Comparison of ENCODE assay signal across 13 cellular contexts in the genomic region with DNA sequence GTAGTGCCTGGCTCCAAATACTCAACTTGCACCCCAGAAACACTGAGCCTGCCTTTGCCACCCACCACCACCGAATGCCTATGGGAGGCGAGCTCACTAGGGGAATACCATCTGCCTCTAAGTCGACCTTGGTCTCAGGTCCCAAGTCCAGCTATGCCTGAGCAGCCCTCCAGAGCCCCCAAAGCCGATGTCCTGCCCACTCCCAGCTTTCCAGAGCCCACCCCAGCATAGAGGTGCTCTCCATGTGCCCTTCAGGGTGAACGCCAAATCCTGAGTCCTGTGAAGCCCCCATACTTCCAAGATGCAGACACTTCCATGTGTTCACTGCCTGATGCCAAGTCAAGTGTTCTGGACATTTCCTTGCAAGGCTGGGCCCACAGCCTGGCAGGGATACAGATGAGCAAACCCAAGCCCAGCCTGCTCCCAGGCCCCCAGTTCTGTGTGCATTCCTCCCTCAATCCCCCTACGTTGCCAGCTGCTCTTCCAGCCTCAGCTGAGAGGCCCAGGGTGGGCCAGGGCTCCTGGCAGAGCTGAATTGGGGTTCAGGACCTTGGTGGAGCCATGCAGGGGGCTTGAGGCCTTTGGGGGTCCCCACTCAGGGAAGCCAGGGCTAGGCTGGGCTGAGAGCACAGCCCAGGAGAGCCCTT. TPM values are rescaled to one million over a fixed set of nuclear protein-coding genes. Genes with fewer than 3 reads are reported as not detected.
DNase-seq lines count a peak whose midpoint lies in the region; ATAC-seq and TF ChIP-seq lines count a peak whose summit lies in the region.
"Had no signal": no experiment of that assay in that cellular context is flagged by ENCODE, and none has a peak within 500 bp of the region (broad histone marks: within the 10 kb centered on the region; RNA-seq: fewer than 3 reads in every experiment).

No MANE protein-coding gene starts in this region.

- H3K4me1 ChIP-seq in right atrium auricular region, result peaks cover 0 to 37% of the 10 kb centered on the region in 2 donors
- H3K4me1 ChIP-seq in mucosa of descending colon (ENCODE audit: low read depth), result peaks cover 27% of the 10 kb centered on the region
- H3K4me1 ChIP-seq in transverse colon, result peaks cover 19 to 38% (median 33%) of the 10 kb centered on the region in 4 donors

- no peaks in the 10 kb centered on the region for H3K9me3 Mint-ChIP-seq in activated T-helper 2 cell treated with anti-CD3 and anti-CD28 coated beads, Interferon-gamma antibody, Interleukin-2, Interleukin-4, amounts not matched to agents 10 μg/mL and 5 μg/mL and 100 μg/mL, durations not matched to agents 14 hours and 24 hours and 36 hours

- peak overlapping the region; percentile 77 for H3K27ac Mint-ChIP-seq in activated T-helper 2 cell treated with anti-CD3 and anti-CD28 coated beads, Interferon-gamma antibody, Interleukin-2, Interleukin-4, amounts not matched to agents 10 μg/mL and 5 μg/mL and 100 μg/mL, durations not matched to agents 14 hours and 24 hours and 36 hours

- DNase-seq in right atrium auricular region (ENCODE audit: low spot score) (no peak), left ventricle myocardium superior (no peak), mucosa of descending colon (peak in 2 of 3 donors; percentile 19 to 41), transverse colon (no peak), NCI-H1694 treated with DMSO at 0.1 percent for 48 hours (lab: John Stamatoyannopoulos, UW) (no peak), SIG-M5 (lab: John Stamatoyannopoulos, UW) (no peak), NCI-H345 (lab: John Stamatoyannopoulos, UW) (no peak)
- no peak for DNase-seq in activated T-helper 2 cell treated with anti-CD3 and anti-CD28 coated beads, Interferon-gamma antibody, Interleukin-2, Interleukin-4, amounts not matched to agents 10 μg/mL and 5 μg/mL and 100 μg/mL, durations not matched to agents 14 hours and 24 hours and 36 hours (ENCODE audit: low spot score)
- DNase-seq: GM23248, WERI-Rb-1 had no signal

- H3K4me3 Mint-ChIP-seq in activated T-helper 2 cell treated with anti-CD3 and anti-CD28 coated beads, Interferon-gamma antibody, Interleukin-2, Interleukin-4, amounts not matched to agents 10 μg/mL and 5 μg/mL and 100 μg/mL, durations not matched to agents 14 hours and 24 hours and 36 hours (ENCODE audit: low read depth), result peak overlapping the region; percentile 84

- H3K4me1 Mint-ChIP-seq in activated T-helper 2 cell treated with anti-CD3 and anti-CD28 coated beads, Interferon-gamma antibody, Interleukin-2, Interleukin-4, amounts not matched to agents 10 μg/mL and 5 μg/mL and 100 μg/mL, durations not matched to agents 14 hours and 24 hours and 36 hours (ENCODE audit: low read depth), result peaks cover 23% of the 10 kb centered on the region

- H3K36me3 ChIP-seq in right atrium auricular region, result no peaks in the 10 kb centered on the region
- no peaks in the 10 kb centered on the region for H3K36me3 ChIP-seq in mucosa of descending colon (ENCODE audit: low read depth)
- no peaks in the 10 kb centered on the region for H3K36me3 ChIP-seq in transverse colon
- H3K36me3 ChIP-seq: gastroesophageal sphincter, ovary, WERI-Rb-1 had no signal

- H3K27me3 ChIP-seq in right atrium auricular region (no peaks in the 10 kb centered on the region), transverse colon (no peaks in the 10 kb centered on the region)
- H3K27me3 ChIP-seq: dorsolateral prefrontal cortex, gastroesophageal sphincter, ovary had no signal

- H3K9me3 ChIP-seq in right atrium auricular region, result no peaks in the 10 kb centered on the region
- H3K9me3 ChIP-seq in mucosa of descending colon, result no peaks in the 10 kb centered on the region
- H3K9me3 ChIP-seq in transverse colon, result no peaks in the 10 kb centered on the region
- H3K9me3 ChIP-seq: gastroesophageal sphincter, ovary had no signal

- no peak for TF ChIP-seq POLR2A in transverse colon (IDR thresholded peaks at IDR 0.05)

- no peak for ATAC-seq in left ventricle myocardium superior
- no peak for ATAC-seq in mucosa of descending colon
- ATAC-seq: gastroesophageal sphincter had no signal

- intact Hi-C loops in left ventricle myocardium superior (cut with micrococcal nuclease), result no loop called here
- intact Hi-C loops in activated T-helper 2 cell treated with anti-CD3 and anti-CD28 coated beads, Interferon-gamma antibody, Interleukin-2, Interleukin-4, amounts not matched to agents 10 μg/mL and 5 μg/mL and 100 μg/mL, durations not matched to agents 14 hours and 24 hours and 36 hours (cut with micrococcal nuclease), result loop anchor here (10.0 kb wide), 1 partner anchor 181 kb away; the partner anchor contains the start of genes NDUFS8 and TCIRG1
- intact Hi-C loops in mucosa of descending colon (cut with DNase I, micrococcal nuclease), result no loop called here
- intact Hi-C loops in transverse colon (cut with DNase I; ENCODE audit: low total_unique reads), result no loop called here

- 71% methylated on average over 6 of the region's 6 CpGs; no CpG with 5 or more reads in 1 of the 2 donors for WGBS in transverse colon (ENCODE audit: low coverage in 1 of 2), 2 donors

- TF ChIP-seq CTCF in right atrium auricular region (IDR thresholded peaks at IDR 0.05), result no peak
- no peak for TF ChIP-seq CTCF in mucosa of descending colon (IDR thresholded peaks at IDR 0.05)
- no peak for TF ChIP-seq CTCF in transverse colon (IDR thresholded peaks at IDR 0.05)

- peaks cover 20% of the 10 kb centered on the region for H3K27me3 Mint-ChIP-seq in activated T-helper 2 cell treated with anti-CD3 and anti-CD28 coated beads, Interferon-gamma antibody, Interleukin-2, Interleukin-4, amounts not matched to agents 10 μg/mL and 5 μg/mL and 100 μg/mL, durations not matched to agents 14 hours and 24 hours and 36 hours (ENCODE audit: low read depth)

- in situ Hi-C loops in transverse colon (cut with MboI; ENCODE audit: low pct_ligation_motif_present in 1 of 4, low pct_unique_long_range_greater_than_20kb in 1 of 4, low sequenced_read_pairs in 3 of 4), result no loop called here

- no peak for TF ChIP-seq EP300 in transverse colon (IDR thresholded peaks at IDR 0.05; ENCODE audit: low read depth)

- H3K27ac ChIP-seq in right atrium auricular region (peak overlapping the region; percentile 61 to 62), transverse colon (peak overlapping the region; percentile 31 to 83 (median 74))
- H3K27ac ChIP-seq: gastroesophageal sphincter, GM23248, ovary, WERI-Rb-1 had no signal

- H3K36me3 Mint-ChIP-seq in activated T-helper 2 cell treated with anti-CD3 and anti-CD28 coated beads, Interferon-gamma antibody, Interleukin-2, Interleukin-4, amounts not matched to agents 10 μg/mL and 5 μg/mL and 100 μg/mL, durations not matched to agents 14 hours and 24 hours and 36 hours (ENCODE audit: low read depth), result no peaks in the 10 kb centered on the region

- H3K4me3 ChIP-seq in right atrium auricular region (no peak overlapping the region), mucosa of descending colon (no peak overlapping the region), transverse colon (no peak overlapping the region)
- H3K4me3 ChIP-seq: gastroesophageal sphincter, GM23248, ovary had no signal

RNA-seq across cellular contexts. Expression of gene KMT5B, which starts 2.6 kb away (rescaled TPM):
- 10 to 100 TPM; 20.2 to 20.5 TPM for total RNA-seq in right atrium auricular region
- 30.4 TPM for total RNA-seq in left ventricle myocardium superior
- total RNA-seq in activated T-helper 2 cell treated with anti-CD3 and anti-CD28 coated beads, Interferon-gamma antibody, Interleukin-2, Interleukin-4, amounts not matched to agents 10 μg/mL and 5 μg/mL and 100 μg/mL, durations not matched to agents 14 hours and 24 hours and 36 hours, result 31.5 and 34.0 TPM in 2 replicates
- 10 to 100 TPM; 56.4 to 71.3 (median 65.1) TPM for total RNA-seq in mucosa of descending colon
- 10 to 100 TPM; 33.4 to 71.4 (median 63.8) TPM for total RNA-seq in transverse colon

RNA-seq across cellular contexts. Expression of gene C11orf24, which starts 56.1 kb away (rescaled TPM):
- total RNA-seq in right atrium auricular region (10 to 100 TPM; 20.4 to 21.3 TPM), left ventricle myocardium superior (23.9 TPM), mucosa of descending colon (10 to 100 TPM; 51.8 to 83.2 (median 53.2) TPM), transverse colon (100 to 1,000 TPM in 1 of 4 donors, 10 to 100 TPM in 3; 31.4 to 130 (median 56.6) TPM)
- 32.7 and 34.2 TPM in 2 replicates for total RNA-seq in activated T-helper 2 cell treated with anti-CD3 and anti-CD28 coated beads, Interferon-gamma antibody, Interleukin-2, Interleukin-4, amounts not matched to agents 10 μg/mL and 5 μg/mL and 100 μg/mL, durations not matched to agents 14 hours and 24 hours and 36 hours

Comparison
In these comparisons a context has a peak if more than half of its experiments do, and no peak if none do; other contexts are left out.
1. DNase-seq: peak in mucosa of descending colon (2 of 3); none in right atrium auricular region (single experiment), left ventricle myocardium superior (single experiment), activated T-helper 2 cell treated with anti-CD3 and anti-CD28 coated beads, Interferon-gamma antibody, Interleukin-2, Interleukin-4, amounts not matched to agents 10 μg/mL and 5 μg/mL and 100 μg/mL, durations not matched to agents 14 hours and 24 hours and 36 hours (single experiment), transverse colon (single experiment), NCI-H1694 treated with DMSO at 0.1 percent for 48 hours (single experiment), SIG-M5 (single experiment) and NCI-H345 (single experiment).